In the genomic region with DNA sequence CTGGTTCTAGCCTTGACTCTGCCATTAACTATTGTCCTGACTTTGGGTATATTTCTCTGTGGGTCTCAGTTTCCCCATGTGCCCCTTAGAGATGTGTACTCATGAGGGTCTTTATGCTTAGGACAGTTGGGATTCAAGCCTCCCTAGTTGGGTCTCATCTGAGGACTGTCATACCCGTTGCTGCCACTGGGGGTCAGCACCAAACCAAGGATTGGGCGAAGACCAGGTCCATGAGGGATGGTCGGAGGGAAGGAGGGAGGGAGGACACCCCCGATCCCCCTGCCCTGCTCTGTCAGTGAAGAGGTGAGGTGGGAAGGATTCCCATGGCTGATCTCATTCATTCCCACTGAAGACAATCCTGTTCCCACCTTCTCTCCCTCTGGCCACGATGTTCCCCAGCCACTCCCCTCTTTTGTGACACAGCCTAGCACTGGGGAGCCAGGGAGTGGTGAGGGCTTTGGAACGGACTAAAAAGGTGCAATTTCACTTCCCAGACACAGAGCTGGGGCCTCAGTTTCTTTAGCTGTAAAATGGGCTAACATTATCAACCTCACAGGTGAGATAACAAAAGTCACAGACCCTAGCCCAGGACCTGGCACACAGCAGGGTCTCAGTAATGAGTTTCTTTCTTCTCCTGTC, we compare ENCODE assay signal across 1 cellular context.
TF ChIP-seq lines count a peak whose summit lies in the region.

No MANE protein-coding gene starts in this region.

TF ChIP-seq in SK-N-SH treated with all-trans-retinoic acid at 6 μM for 48 hours, 23 proteins besides CTCF, POLR2A, EP300 and RAD21 (continued from another document):
- TF ChIP-seq, protein P1, sequence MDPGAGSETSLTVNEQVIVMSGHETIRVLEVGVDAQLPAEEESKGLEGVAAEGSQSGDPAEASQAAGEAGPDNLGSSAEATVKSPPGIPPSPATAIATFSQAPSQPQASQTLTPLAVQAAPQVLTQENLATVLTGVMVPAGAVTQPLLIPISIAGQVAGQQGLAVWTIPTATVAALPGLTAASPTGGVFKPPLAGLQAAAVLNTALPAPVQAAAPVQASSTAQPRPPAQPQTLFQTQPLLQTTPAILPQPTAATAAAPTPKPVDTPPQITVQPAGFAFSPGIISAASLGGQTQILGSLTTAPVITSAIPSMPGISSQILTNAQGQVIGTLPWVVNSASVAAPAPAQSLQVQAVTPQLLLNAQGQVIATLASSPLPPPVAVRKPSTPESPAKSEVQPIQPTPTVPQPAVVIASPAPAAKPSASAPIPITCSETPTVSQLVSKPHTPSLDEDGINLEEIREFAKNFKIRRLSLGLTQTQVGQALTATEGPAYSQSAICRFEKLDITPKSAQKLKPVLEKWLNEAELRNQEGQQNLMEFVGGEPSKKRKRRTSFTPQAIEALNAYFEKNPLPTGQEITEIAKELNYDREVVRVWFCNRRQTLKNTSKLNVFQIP (CRISPR knock-in tag; IDR thresholded peaks at IDR 0.05; ENCODE audit: borderline replicate concordance, low read depth) = no peak
- no peak for TF ChIP-seq TOX (CRISPR knock-in tag; IDR thresholded peaks at IDR 0.05; ENCODE audit: borderline replicate concordance)
